Comparison of ENCODE assay signal across 13 cellular contexts in genomic region chr5:138369249-138369648, GRCh38. TPM values are rescaled to one million over a fixed set of nuclear protein-coding genes. Genes with fewer than 3 reads are reported as not detected.
DNase-seq lines count a peak whose midpoint lies in the region; ATAC-seq, FAIRE-seq and TF ChIP-seq lines count a peak whose summit lies in the region.
"Had no signal": no experiment of that assay in that cellular context is flagged by ENCODE, and none has a peak within 500 bp of the region (broad histone marks: within the 10 kb centered on the region; RNA-seq: fewer than 3 reads in every experiment).

No MANE protein-coding gene starts in this region.

- no peak for FAIRE-seq in frontal cortex (lab: Jason Lieb, UNC)

- no peak for ATAC-seq in WTC11
- peak; percentile 56 to 67 for ATAC-seq in lower lobe of right lung
- ATAC-seq in GM21529 (IDR thresholded peaks at IDR 0.05; ENCODE audit: unreplicated experiment), result no peak

- in situ Hi-C loops in KBM-7 (cut with MboI; ENCODE audit: low pct_unique_long_range_greater_than_20kb, low sequenced_read_pairs), result no loop called here

- peaks cover 4% of the 10 kb centered on the region for H3K4me1 Mint-ChIP-seq in WTC11

- H3K9ac ChIP-seq in BLaER1 treated with 17β-estradiol and CSF1 and Interleukin-3, amounts not matched to agents 10 nM and 100 nM, result peak overlapping the region; percentile 9 to 85 (median 72); a peak in 19 of 22 replicates

- H3K9me3 Mint-ChIP-seq in WTC11, result no peaks in the 10 kb centered on the region

- peaks cover 0 to 94% (median 45%) of the 10 kb centered on the region in 11 experiments; a peak in 12 of 22 replicates for H4K20me1 ChIP-seq in BLaER1 treated with 17β-estradiol and CSF1 and Interleukin-3, amounts not matched to agents 10 nM and 100 nM

- intact Hi-C loops in lower lobe of right lung (cut with DNase I), result no loop called here

- peak overlapping the region; percentile 58 to 98 (median 92) for H3K27ac ChIP-seq in BLaER1 treated with 17β-estradiol and CSF1 and Interleukin-3, amounts not matched to agents 10 nM and 100 nM
- H3K27ac ChIP-seq in lower lobe of right lung, result peak overlapping the region; percentile 67

- CTCF ChIA-PET in WTC11 (lab: Charles Lee), result interaction anchor here (1.3 to 7.7 kb wide), 2 partner anchors 16 to 81 kb away, joined by 4 to 69 read pairs; partner anchors contain the start of gene KDM3B

- DNase-seq in KBM-7 (peak; percentile 82), WTC11 (ENCODE audit: low spot score) (no peak), lower lobe of right lung (no peak), frontal cortex (ENCODE audit: low spot score in 2 of 2) (no peak), nucleus accumbens (lab: John Stamatoyannopoulos, UW) (no peak), GM20000 (ENCODE audit: low spot score) (no peak)
- DNase-seq: activated T-cell treated with anti-CD3 and anti-CD28 coated beads for 4 hours; glutamatergic neuron; NCI-H1694; NCI-H524 treated with DMSO at 0.1 percent for 48 hours; stimulated activated CD4-positive, alpha-beta T cell treated with anti-CD3 and anti-CD28 coated beads, Interleukin-1b, Interleukin-23, amount 100 ng/mL, for 48 hours had no signal

- no peaks in the 10 kb centered on the region for H3K27me3 Mint-ChIP-seq in WTC11 (ENCODE audit: low read depth)

- no peak overlapping the region for H3K4me3 Mint-ChIP-seq in WTC11

- H3K36me3 Mint-ChIP-seq in WTC11, result peaks cover 10% of the 10 kb centered on the region

- no peaks in the 10 kb centered on the region for H3K27me3 ChIP-seq in BLaER1 treated with 17β-estradiol and CSF1 and Interleukin-3, amounts not matched to agents 10 nM and 100 nM
- H3K27me3 ChIP-seq in lower lobe of right lung (ENCODE audit: low read depth), result no peaks in the 10 kb centered on the region

- peaks cover 17 to 49% (median 30%) of the 10 kb centered on the region in 11 experiments for H3K36me3 ChIP-seq in BLaER1 treated with 17β-estradiol and CSF1 and Interleukin-3, amounts not matched to agents 10 nM and 100 nM
- H3K36me3 ChIP-seq in lower lobe of right lung, result peaks cover 18% of the 10 kb centered on the region

- TF ChIP-seq CTCF in WTC11 (IDR thresholded peaks at IDR 0.05) (no peak), lower lobe of right lung (IDR thresholded peaks at IDR 0.05) (no peak), GM20000 (IDR thresholded peaks at IDR 0.05; ENCODE audit: extremely low read depth, missing control alignments) (no peak)

- no peaks in the 10 kb centered on the region for H3K9me3 ChIP-seq in BLaER1 treated with 17β-estradiol and CSF1 and Interleukin-3, amounts not matched to agents 10 nM and 100 nM (replicated peaks in 1 of 11)
- no peaks in the 10 kb centered on the region for H3K9me3 ChIP-seq in lower lobe of right lung

- H3K27ac Mint-ChIP-seq in WTC11, result peak overlapping the region; percentile 58

- peak overlapping the region in 6 of 10 experiments; percentile 32 to 58 (median 50); a peak in 9 of 20 replicates for H3K4me3 ChIP-seq in BLaER1 treated with 17β-estradiol and CSF1 and Interleukin-3, amounts not matched to agents 10 nM and 100 nM
- H3K4me3 ChIP-seq in lower lobe of right lung, result no peak overlapping the region

- H3K4me1 ChIP-seq in BLaER1 treated with 17β-estradiol and CSF1 and Interleukin-3, amounts not matched to agents 10 nM and 100 nM, result peaks cover 16 to 88% (median 50%) of the 10 kb centered on the region in 10 experiments
- peaks cover 60% of the 10 kb centered on the region for H3K4me1 ChIP-seq in lower lobe of right lung

- peak overlapping the region; percentile 33 to 96 (median 80) for H3K4me2 ChIP-seq in BLaER1 treated with 17β-estradiol and CSF1 and Interleukin-3, amounts not matched to agents 10 nM and 100 nM

- POLR2A ChIA-PET in WTC11 (lab: Charles Lee), result no interaction called here

TF ChIP-seq in WTC11, 78 proteins besides CTCF, POLR2A, EP300 and RAD21:
- no peak for TF ChIP-seq NR1H2 (CRISPR knock-in tag; IDR thresholded peaks at IDR 0.05)
- no peak for TF ChIP-seq ETV6 (CRISPR knock-in tag; IDR thresholded peaks at IDR 0.05)
- no peak for TF ChIP-seq GTF2I (CRISPR knock-in tag; conservative IDR thresholded peaks at IDR 0.05)
- no peak for TF ChIP-seq SP1 (CRISPR knock-in tag; conservative IDR thresholded peaks at IDR 0.05)
- TF ChIP-seq KAT7 (CRISPR knock-in tag; IDR thresholded peaks at IDR 0.05; ENCODE audit: borderline replicate concordance), result no peak
- no peak for TF ChIP-seq TP53 (CRISPR knock-in tag; IDR thresholded peaks at IDR 0.05)
- no peak for TF ChIP-seq CREM (CRISPR knock-in tag; IDR thresholded peaks at IDR 0.05)
- TF ChIP-seq, protein P1, sequence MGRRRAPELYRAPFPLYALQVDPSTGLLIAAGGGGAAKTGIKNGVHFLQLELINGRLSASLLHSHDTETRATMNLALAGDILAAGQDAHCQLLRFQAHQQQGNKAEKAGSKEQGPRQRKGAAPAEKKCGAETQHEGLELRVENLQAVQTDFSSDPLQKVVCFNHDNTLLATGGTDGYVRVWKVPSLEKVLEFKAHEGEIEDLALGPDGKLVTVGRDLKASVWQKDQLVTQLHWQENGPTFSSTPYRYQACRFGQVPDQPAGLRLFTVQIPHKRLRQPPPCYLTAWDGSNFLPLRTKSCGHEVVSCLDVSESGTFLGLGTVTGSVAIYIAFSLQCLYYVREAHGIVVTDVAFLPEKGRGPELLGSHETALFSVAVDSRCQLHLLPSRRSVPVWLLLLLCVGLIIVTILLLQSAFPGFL (CRISPR knock-in tag; IDR thresholded peaks at IDR 0.05; ENCODE audit: borderline replicate concordance), result no peak
- no peak for TF ChIP-seq MYBL2 (CRISPR knock-in tag; IDR thresholded peaks at IDR 0.05)
- TF ChIP-seq, protein P2, sequence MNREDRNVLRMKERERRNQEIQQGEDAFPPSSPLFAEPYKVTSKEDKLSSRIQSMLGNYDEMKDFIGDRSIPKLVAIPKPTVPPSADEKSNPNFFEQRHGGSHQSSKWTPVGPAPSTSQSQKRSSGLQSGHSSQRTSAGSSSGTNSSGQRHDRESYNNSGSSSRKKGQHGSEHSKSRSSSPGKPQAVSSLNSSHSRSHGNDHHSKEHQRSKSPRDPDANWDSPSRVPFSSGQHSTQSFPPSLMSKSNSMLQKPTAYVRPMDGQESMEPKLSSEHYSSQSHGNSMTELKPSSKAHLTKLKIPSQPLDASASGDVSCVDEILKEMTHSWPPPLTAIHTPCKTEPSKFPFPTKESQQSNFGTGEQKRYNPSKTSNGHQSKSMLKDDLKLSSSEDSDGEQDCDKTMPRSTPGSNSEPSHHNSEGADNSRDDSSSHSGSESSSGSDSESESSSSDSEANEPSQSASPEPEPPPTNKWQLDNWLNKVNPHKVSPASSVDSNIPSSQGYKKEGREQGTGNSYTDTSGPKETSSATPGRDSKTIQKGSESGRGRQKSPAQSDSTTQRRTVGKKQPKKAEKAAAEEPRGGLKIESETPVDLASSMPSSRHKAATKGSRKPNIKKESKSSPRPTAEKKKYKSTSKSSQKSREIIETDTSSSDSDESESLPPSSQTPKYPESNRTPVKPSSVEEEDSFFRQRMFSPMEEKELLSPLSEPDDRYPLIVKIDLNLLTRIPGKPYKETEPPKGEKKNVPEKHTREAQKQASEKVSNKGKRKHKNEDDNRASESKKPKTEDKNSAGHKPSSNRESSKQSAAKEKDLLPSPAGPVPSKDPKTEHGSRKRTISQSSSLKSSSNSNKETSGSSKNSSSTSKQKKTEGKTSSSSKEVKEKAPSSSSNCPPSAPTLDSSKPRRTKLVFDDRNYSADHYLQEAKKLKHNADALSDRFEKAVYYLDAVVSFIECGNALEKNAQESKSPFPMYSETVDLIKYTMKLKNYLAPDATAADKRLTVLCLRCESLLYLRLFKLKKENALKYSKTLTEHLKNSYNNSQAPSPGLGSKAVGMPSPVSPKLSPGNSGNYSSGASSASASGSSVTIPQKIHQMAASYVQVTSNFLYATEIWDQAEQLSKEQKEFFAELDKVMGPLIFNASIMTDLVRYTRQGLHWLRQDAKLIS (CRISPR knock-in tag; IDR thresholded peaks at IDR 0.05; ENCODE audit: borderline replicate concordance), result no peak
- TF ChIP-seq CDX4 (CRISPR knock-in tag; IDR thresholded peaks at IDR 0.05; ENCODE audit: borderline replicate concordance), result no peak

RNA-seq across cellular contexts. Expression of gene KDM3B, which starts 16.8 kb away (rescaled TPM):
- 86.2 to 89.0 TPM (median 87.9 TPM) in 3 replicates for total RNA-seq in WTC11 (2021)
- total RNA-seq in lower lobe of right lung, result 67.1 TPM
- total RNA-seq in frontal cortex, result 81.9 TPM

RNA-seq across cellular contexts. Expression of gene FAM53C, which starts 31.2 kb away (rescaled TPM):
- 51.3 to 56.2 TPM (median 53.0 TPM) in 3 replicates for total RNA-seq in WTC11 (2021)
- total RNA-seq in lower lobe of right lung, result 23.3 TPM
- 19.2 TPM for total RNA-seq in frontal cortex

RNA-seq across cellular contexts. Expression of gene CDC25C, which starts 37.6 kb away (rescaled TPM):
- total RNA-seq in WTC11 (2021), result 15.0 to 18.8 TPM (median 16.1 TPM) in 3 replicates
- 0.47 TPM for total RNA-seq in lower lobe of right lung
- total RNA-seq in frontal cortex, result 2.4 TPM

Comparison
In these comparisons a context has a peak if more than half of its experiments do, and no peak if none do; other contexts are left out.
1. ATAC-seq: peak in lower lobe of right lung (2 of 2); none in WTC11 (single experiment) and GM21529 (single experiment).